In the genomic region with DNA sequence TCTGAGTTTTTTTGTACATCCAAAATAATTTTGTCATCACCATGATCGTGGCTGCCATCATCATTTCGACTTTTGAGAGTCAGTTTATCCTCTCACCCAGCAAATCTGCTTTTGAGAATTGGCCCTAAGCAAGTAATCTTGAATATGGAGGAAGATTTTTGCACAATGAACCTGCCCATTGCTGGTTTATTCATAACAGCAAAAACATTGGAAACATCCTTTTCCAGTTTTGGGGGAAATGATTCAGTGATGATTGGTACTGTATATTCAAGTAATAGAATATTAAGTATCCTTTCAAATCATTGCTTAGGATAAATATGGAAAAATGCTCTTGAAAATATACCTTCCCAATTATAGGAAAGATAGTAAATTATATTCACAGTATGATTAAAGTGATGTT, we compare ENCODE assay signal across 1 cellular context.
TF ChIP-seq lines count a peak whose summit lies in the region.

No MANE protein-coding gene starts in this region.

TF ChIP-seq in WTC11, 78 proteins besides CTCF, POLR2A, EP300 and RAD21 (continued from another document):
- TF ChIP-seq, protein P1, sequence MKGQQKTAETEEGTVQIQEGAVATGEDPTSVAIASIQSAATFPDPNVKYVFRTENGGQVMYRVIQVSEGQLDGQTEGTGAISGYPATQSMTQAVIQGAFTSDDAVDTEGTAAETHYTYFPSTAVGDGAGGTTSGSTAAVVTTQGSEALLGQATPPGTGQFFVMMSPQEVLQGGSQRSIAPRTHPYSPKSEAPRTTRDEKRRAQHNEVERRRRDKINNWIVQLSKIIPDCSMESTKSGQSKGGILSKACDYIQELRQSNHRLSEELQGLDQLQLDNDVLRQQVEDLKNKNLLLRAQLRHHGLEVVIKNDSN (CRISPR knock-in tag; IDR thresholded peaks at IDR 0.05) = no peak
- TF ChIP-seq, protein P2, sequence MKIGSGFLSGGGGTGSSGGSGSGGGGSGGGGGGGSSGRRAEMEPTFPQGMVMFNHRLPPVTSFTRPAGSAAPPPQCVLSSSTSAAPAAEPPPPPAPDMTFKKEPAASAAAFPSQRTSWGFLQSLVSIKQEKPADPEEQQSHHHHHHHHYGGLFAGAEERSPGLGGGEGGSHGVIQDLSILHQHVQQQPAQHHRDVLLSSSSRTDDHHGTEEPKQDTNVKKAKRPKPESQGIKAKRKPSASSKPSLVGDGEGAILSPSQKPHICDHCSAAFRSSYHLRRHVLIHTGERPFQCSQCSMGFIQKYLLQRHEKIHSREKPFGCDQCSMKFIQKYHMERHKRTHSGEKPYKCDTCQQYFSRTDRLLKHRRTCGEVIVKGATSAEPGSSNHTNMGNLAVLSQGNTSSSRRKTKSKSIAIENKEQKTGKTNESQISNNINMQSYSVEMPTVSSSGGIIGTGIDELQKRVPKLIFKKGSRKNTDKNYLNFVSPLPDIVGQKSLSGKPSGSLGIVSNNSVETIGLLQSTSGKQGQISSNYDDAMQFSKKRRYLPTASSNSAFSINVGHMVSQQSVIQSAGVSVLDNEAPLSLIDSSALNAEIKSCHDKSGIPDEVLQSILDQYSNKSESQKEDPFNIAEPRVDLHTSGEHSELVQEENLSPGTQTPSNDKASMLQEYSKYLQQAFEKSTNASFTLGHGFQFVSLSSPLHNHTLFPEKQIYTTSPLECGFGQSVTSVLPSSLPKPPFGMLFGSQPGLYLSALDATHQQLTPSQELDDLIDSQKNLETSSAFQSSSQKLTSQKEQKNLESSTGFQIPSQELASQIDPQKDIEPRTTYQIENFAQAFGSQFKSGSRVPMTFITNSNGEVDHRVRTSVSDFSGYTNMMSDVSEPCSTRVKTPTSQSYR (CRISPR knock-in tag; IDR thresholded peaks at IDR 0.05) = no peak
